8 cellular contexts compared by ENCODE assay signal in genomic region chr17:48026503-48027321, GRCh38. TPM values are rescaled to one million over a fixed set of nuclear protein-coding genes. Genes with fewer than 3 reads are reported as not detected.
DNase-seq lines count a peak whose midpoint lies in the region; ATAC-seq, FAIRE-seq and TF ChIP-seq lines count a peak whose summit lies in the region.

No MANE protein-coding gene starts in this region.

- intact Hi-C loops in CD4-positive, alpha-beta memory T cell (cut with micrococcal nuclease): loop anchor here (5.0 kb wide), 2 partner anchors 79 to 566 kb away; partner anchors contain the start of genes HOXB3 and HOXB5
- intact Hi-C loops in kidney (cut with DNase I): loop anchor here (10.0 kb wide), 1 partner anchor 108 kb away; no protein-coding TSS in a partner anchor

- no peak overlapping the region for H3T11ph ChIP-seq in H9 (ENCODE audit: low read length)

- H2BK120ac ChIP-seq in H9 (ENCODE audit: low read depth, low read length, poor library complexity, severe bottlenecking): no peak overlapping the region

- no peak overlapping the region for H3K18ac ChIP-seq in H9 (ENCODE audit: insufficient read length, low read depth, low read length)

- peaks cover 36% of the 10 kb centered on the region for H3K4me1 ChIP-seq in CD4-positive, alpha-beta memory T cell (ENCODE audit: insufficient read depth, low read length)
- no peaks in the 10 kb centered on the region for H3K4me1 ChIP-seq in H9 (ENCODE audit: insufficient read depth, low read length)
- peaks cover 16 to 24% of the 10 kb centered on the region in 2 donors for H3K4me1 ChIP-seq in kidney (ENCODE audit: control insufficient read depth in 1 of 2, insufficient read depth in 1 of 2, low read depth in 1 of 2, low read length in 2 of 2)

- no peak overlapping the region for H4K8ac ChIP-seq in H9 (replicated peaks; ENCODE audit: insufficient read length, low read depth, low read length)

- no peak overlapping the region for H3K23ac ChIP-seq in H9 (ENCODE audit: insufficient read length, low read depth, low read length)

- H3K56ac ChIP-seq in H9 (ENCODE audit: insufficient read length, low read depth, low read length): no peak overlapping the region

- no peaks in the 10 kb centered on the region for H3K27me3 ChIP-seq in CD4-positive, alpha-beta memory T cell (ENCODE audit: insufficient read depth, low read length)
- peaks cover 2% of the 10 kb centered on the region; the same call in 1 of the 2 replicates for H3K27me3 ChIP-seq in H9 (ENCODE audit: insufficient read depth, low read length)
- no peaks in the 10 kb centered on the region for H3K27me3 ChIP-seq in bronchial epithelial cell (ENCODE audit: control insufficient read depth, insufficient read depth, low read length)

- H3K27ac Mint-ChIP-seq in CD4-positive, alpha-beta memory T cell: no peak overlapping the region
- no peak overlapping the region for H3K27ac Mint-ChIP-seq in H9
- H3K27ac Mint-ChIP-seq in WTC11: no peak overlapping the region

- H3K4me1 Mint-ChIP-seq in CD4-positive, alpha-beta memory T cell: peaks cover 12 to 36% (median 25%) of the 10 kb centered on the region in 4 donors
- H3K4me1 Mint-ChIP-seq in H9 (peaks cover 28 to 32% of the 10 kb centered on the region in 2 experiments), WTC11 (peaks cover 25% of the 10 kb centered on the region)

- H4K20me1 ChIP-seq in H9 (ENCODE audit: control insufficient read depth, insufficient read depth, insufficient read length): no peaks in the 10 kb centered on the region

- H3K23me2 ChIP-seq in H9 (ENCODE audit: insufficient read length, low read depth, low read length, poor library complexity, severe bottlenecking): peaks cover 19% of the 10 kb centered on the region

- no peak overlapping the region; the same call in 1 of the 2 replicates for H3K14ac ChIP-seq in H9 (ENCODE audit: insufficient read depth, low read length)

- H4K91ac ChIP-seq in H9 (ENCODE audit: insufficient read length, low read depth, low read length): no peak overlapping the region

- no peak overlapping the region for H4K5ac ChIP-seq in H9 (ENCODE audit: insufficient read length, low read depth, low read length)

- peak overlapping the region in 6 of 8 donors; percentile 13 to 89 (median 42) for H3K4me3 Mint-ChIP-seq in CD4-positive, alpha-beta memory T cell
- H3K4me3 Mint-ChIP-seq in H9: peak overlapping the region in 1 of 2 experiments; percentile 79; a peak in 3 of 5 replicates
- peak overlapping the region; percentile 74; the same call in 1 of the 2 replicates for H3K4me3 Mint-ChIP-seq in WTC11

- no peak overlapping the region for H2BK12ac ChIP-seq in H9 (ENCODE audit: insufficient read length, low read depth, low read length)

- H3K4me2 ChIP-seq in H9 (ENCODE audit: insufficient read depth, insufficient read length, low read length): no peak overlapping the region

- no peak overlapping the region for H2BK15ac ChIP-seq in H9 (ENCODE audit: low read depth, low read length)

- H3K9ac ChIP-seq in H9 (ENCODE audit: extremely low read depth, insufficient read length, low read length) (no peak overlapping the region), kidney (ENCODE audit: low read length in 2 of 2) (peak overlapping the region in 1 of 2 donors; percentile 48)

- H3K9me3 ChIP-seq in CD4-positive, alpha-beta memory T cell (ENCODE audit: control insufficient read depth in 1 of 2, low read length in 2 of 2): no peaks in the 10 kb centered on the region
- H3K9me3 ChIP-seq in H9 (ENCODE audit: control insufficient read depth, low read depth, low read length) (no peaks in the 10 kb centered on the region), kidney (ENCODE audit: control insufficient read depth in 1 of 2, low read length in 2 of 2) (no peaks in the 10 kb centered on the region)

- H3K27me3 Mint-ChIP-seq in CD4-positive, alpha-beta memory T cell: peaks cover 7 to 19% of the 10 kb centered on the region in 2 donors
- H3K27me3 Mint-ChIP-seq in H9 (ENCODE audit: low read depth): peaks cover 44% of the 10 kb centered on the region
- H3K27me3 Mint-ChIP-seq in WTC11 (ENCODE audit: low read depth): peaks cover 45% of the 10 kb centered on the region

- no peaks in the 10 kb centered on the region for H3K36me3 ChIP-seq in CD4-positive, alpha-beta memory T cell (ENCODE audit: insufficient read depth, low read length)
- H3K36me3 ChIP-seq in bronchial epithelial cell (ENCODE audit: control insufficient read depth, insufficient read depth, low read length): no peaks in the 10 kb centered on the region
- no peaks in the 10 kb centered on the region for H3K36me3 ChIP-seq in kidney (ENCODE audit: control insufficient read depth in 1 of 2, insufficient read depth in 2 of 2, low read length in 2 of 2)

- no peaks in the 10 kb centered on the region for H3K36me3 Mint-ChIP-seq in CD4-positive, alpha-beta memory T cell
- H3K36me3 Mint-ChIP-seq in H9 (ENCODE audit: insufficient read depth in 1 of 3, low read depth in 3 of 3) (no peaks in the 10 kb centered on the region), WTC11 (no peaks in the 10 kb centered on the region)

- peaks cover 0 to 2% (median 0%) of the 10 kb centered on the region in 8 donors for H3K9me3 Mint-ChIP-seq in CD4-positive, alpha-beta memory T cell
- H3K9me3 Mint-ChIP-seq in H9 (no peaks in the 10 kb centered on the region; a peak in 1 of 5 replicates), WTC11 (no peaks in the 10 kb centered on the region)

- CTCF ChIA-PET in CD4-positive, alpha-beta memory T cell (lab: Charles Lee; ENCODE audit: partially characterized antibody): interaction anchor here (0.5 to 5.0 kb wide), 27 partner anchors 8 to 852 kb away, joined by 3 to 148 read pairs (median 4); partner anchors contain the start of genes CDK5RAP3, HOXB8 and NFE2L1
- CTCF ChIA-PET in WTC11 (lab: Charles Lee): interaction anchor here (0.6 to 3.8 kb wide), 54 partner anchors 9 to 598 kb away, joined by 3 to 108 read pairs (median 4); partner anchors contain the start of genes CBX1, CDK5RAP3, COPZ2 and NFE2L1

- peak; percentile 91 for TF ChIP-seq CTCF in H9 (conservative IDR thresholded peaks at IDR 0.05)
- peak; percentile 68 for TF ChIP-seq CTCF in WTC11 (IDR thresholded peaks at IDR 0.05)
- TF ChIP-seq CTCF in bronchial epithelial cell (IDR thresholded peaks at IDR 0.05; ENCODE audit: insufficient read depth, low read length, severe bottlenecking): peak; percentile 99
- TF ChIP-seq CTCF in kidney (IDR thresholded peaks at IDR 0.05; ENCODE audit: borderline replicate concordance, extremely low read depth, insufficient read depth): peak; percentile 96

- no peak for FAIRE-seq in bronchial epithelial cell (lab: Jason Lieb, UNC)
- no peak for FAIRE-seq in kidney (lab: Jason Lieb, UNC)

- WGBS in H9 (ENCODE audit: extremely low coverage, insufficient read length, low lambda C conversion rate): no CpG with 5 or more reads among the region's 18 CpGs

- no peak overlapping the region for H3K4me3 ChIP-seq in CD4-positive, alpha-beta memory T cell (ENCODE audit: low read length in 2 of 2)
- H3K4me3 ChIP-seq in bronchial epithelial cell (ENCODE audit: low read depth, low read length) (no peak overlapping the region), kidney (ENCODE audit: low read length in 2 of 2) (peak overlapping the region in 1 of 2 donors; percentile 66)

- ATAC-seq in WTC11: peak; percentile 44

- H2AFZ ChIP-seq in H9 (ENCODE audit: low read length): no peak overlapping the region

- H3K79me1 ChIP-seq in H9 (ENCODE audit: insufficient read depth, low read depth, low read length, poor library complexity, severe bottlenecking): no peaks in the 10 kb centered on the region

- H3K79me2 ChIP-seq in H9 (ENCODE audit: insufficient read depth, low read length): no peaks in the 10 kb centered on the region

- no peak overlapping the region for H3K4ac ChIP-seq in H9 (ENCODE audit: low read depth, low read length)

- no peak overlapping the region for H3K27ac ChIP-seq in CD4-positive, alpha-beta memory T cell (ENCODE audit: low read depth, low read length)
- no peak overlapping the region for H3K27ac ChIP-seq in H9 (ENCODE audit: insufficient read length, low read depth, low read length)
- H3K27ac ChIP-seq in kidney (ENCODE audit: low read depth in 2 of 2, low read length in 2 of 2): peak overlapping the region; percentile 23 to 51

- H2BK5ac ChIP-seq in H9 (ENCODE audit: insufficient read length, low read length): no peak overlapping the region

- POLR2A ChIA-PET in CD4-positive, alpha-beta memory T cell (lab: Charles Lee; ENCODE audit: partially characterized antibody): interaction anchor here (0.8 to 2.9 kb wide), 7 partner anchors 9 to 104 kb away, joined by 3 to 52 read pairs (median 4); partner anchors contain the start of genes CDK5RAP3, COPZ2 and NFE2L1
- POLR2A ChIA-PET in WTC11 (lab: Charles Lee): interaction anchor here (0.6 to 2.4 kb wide), 7 partner anchors 9 to 51 kb away, joined by 3 to 22 read pairs (median 4); partner anchors contain the start of gene NFE2L1

- peak; percentile 54 to 66 (median 58) for DNase-seq in CD4-positive, alpha-beta memory T cell
- DNase-seq in H9 (peak; percentile 96), NCI-H2227 (lab: John Stamatoyannopoulos, UW; ENCODE audit: unreplicated experiment) (peak; percentile 94), WTC11 (ENCODE audit: low spot score) (peak; percentile 95), bronchial epithelial cell (ENCODE audit: low read depth) (peak; percentile 88), kidney (peak; percentile 97), cerebellar nuclear complex (lab: John Stamatoyannopoulos, UW) (no peak)
- DNase-seq in stimulated activated CD4-positive, alpha-beta T cell treated with anti-CD3 and anti-CD28 coated beads, Interleukin-12 subunit alpha, Interleukin-12 subunit beta, amount 100 ng/mL, for 24 hours (ENCODE audit: low read depth in 2 of 2): peak; percentile 44 to 59

- no peak overlapping the region for H2BK20ac ChIP-seq in H9 (ENCODE audit: low read depth, low read length, poor library complexity, severe bottlenecking)

- H2AK5ac ChIP-seq in H9 (ENCODE audit: insufficient read length, low read length): no peak overlapping the region

RNA-seq across cellular contexts. Expression of gene COPZ2, which starts 10.9 kb away (rescaled TPM):
- total RNA-seq in CD4-positive, alpha-beta memory T cell: 1 to 10 TPM; 1.9 to 2.0 TPM
- polyA plus RNA-seq in CD4-positive, alpha-beta memory T cell: 1 to 10 TPM; 1.6 to 1.9 TPM
- total RNA-seq in H9 (2021): 0.68 and 0.77 TPM in 2 replicates
- 0.37 to 0.44 TPM in 2 of 3 replicates, not detected in the other for total RNA-seq in WTC11 (2021)
- 8.2 and 21.4 TPM in 2 replicates for total RNA-seq in bronchial epithelial cell
- total RNA-seq in kidney: 24.9 TPM
- 38.2 TPM for polyA plus RNA-seq in kidney (ENCODE audit: insufficient read depth, low read depth, low replicate concordance)

RNA-seq across cellular contexts. Expression of gene NFE2L1, which starts 21.4 kb away (rescaled TPM):
- total RNA-seq in CD4-positive, alpha-beta memory T cell: 10 to 100 TPM; 53.5 to 62.5 TPM
- 10 to 100 TPM in 1 of 2 donors, 1 to 10 TPM in 1; 2.9 to 16.2 TPM for polyA plus RNA-seq in CD4-positive, alpha-beta memory T cell
- total RNA-seq in H9 (2021): 158 and 161 TPM in 2 replicates
- 130 to 149 TPM (median 131 TPM) in 3 replicates for total RNA-seq in WTC11 (2021)
- 84.2 and 176 TPM in 2 replicates for total RNA-seq in bronchial epithelial cell
- total RNA-seq in kidney: 254 TPM
- 146 TPM for polyA plus RNA-seq in kidney (ENCODE audit: insufficient read depth, low read depth, low replicate concordance)

RNA-seq across cellular contexts. Expression of gene CDK5RAP3, which starts 55.8 kb away (rescaled TPM):
- 100 to 1,000 TPM; 340 to 343 TPM for total RNA-seq in CD4-positive, alpha-beta memory T cell
- polyA plus RNA-seq in CD4-positive, alpha-beta memory T cell: 10 to 100 TPM; 75.1 to 99.2 TPM
- total RNA-seq in H9 (2021): 144 and 149 TPM in 2 replicates
- 128 to 143 TPM (median 138 TPM) in 3 replicates for total RNA-seq in WTC11 (2021)
- total RNA-seq in bronchial epithelial cell: 77.1 and 89.8 TPM in 2 replicates
- total RNA-seq in kidney: 208 TPM
- polyA plus RNA-seq in kidney (ENCODE audit: insufficient read depth, low read depth, low replicate concordance): 140 TPM

Comparison
In these comparisons a context has a peak if more than half of its experiments do, and no peak if none do; other contexts are left out.
1. DNase-seq: peak in CD4-positive, alpha-beta memory T cell (5 of 5), H9 (single experiment), NCI-H2227 (single experiment), WTC11 (single experiment), bronchial epithelial cell (single experiment), kidney (single experiment) and stimulated activated CD4-positive, alpha-beta T cell treated with anti-CD3 and anti-CD28 coated beads, Interleukin-12 subunit alpha, Interleukin-12 subunit beta, amount 100 ng/mL, for 24 hours (2 of 2); none in cerebellar nuclear complex (0 of 2).
2. H3K27ac ChIP-seq: peak in kidney (2 of 2); none in CD4-positive, alpha-beta memory T cell (single experiment) and H9 (single experiment).
3. Peak in every context shown above with its lines, with median percentiles within 50 percentile points of each other: CTCF ChIP-seq.